In the genomic region with DNA sequence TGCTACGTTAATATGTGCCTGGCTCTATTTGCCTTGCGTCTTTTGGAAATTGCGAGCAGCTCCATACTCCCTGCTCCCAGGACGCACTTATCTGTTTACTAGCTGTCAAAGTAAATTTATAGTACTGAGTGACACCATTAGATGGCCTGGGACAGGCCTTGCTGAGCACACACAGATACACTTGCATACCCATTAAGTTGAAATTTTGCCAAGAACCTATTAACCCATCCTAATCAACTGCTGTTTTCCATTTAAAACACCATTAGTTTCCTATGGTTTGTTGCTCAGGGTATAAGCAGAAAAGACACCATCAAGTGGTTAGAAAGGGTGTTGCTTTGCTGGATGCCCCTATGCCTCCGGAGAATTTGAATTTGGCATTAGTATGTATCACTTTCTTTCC, we compare ENCODE assay signal across 1 cellular context.
TF ChIP-seq lines count a peak whose summit lies in the region.

No MANE protein-coding gene starts in this region.

TF ChIP-seq in GM23338, 12 proteins besides CTCF, POLR2A, EP300 and RAD21 (continued from another document):
- TF ChIP-seq, protein P1, sequence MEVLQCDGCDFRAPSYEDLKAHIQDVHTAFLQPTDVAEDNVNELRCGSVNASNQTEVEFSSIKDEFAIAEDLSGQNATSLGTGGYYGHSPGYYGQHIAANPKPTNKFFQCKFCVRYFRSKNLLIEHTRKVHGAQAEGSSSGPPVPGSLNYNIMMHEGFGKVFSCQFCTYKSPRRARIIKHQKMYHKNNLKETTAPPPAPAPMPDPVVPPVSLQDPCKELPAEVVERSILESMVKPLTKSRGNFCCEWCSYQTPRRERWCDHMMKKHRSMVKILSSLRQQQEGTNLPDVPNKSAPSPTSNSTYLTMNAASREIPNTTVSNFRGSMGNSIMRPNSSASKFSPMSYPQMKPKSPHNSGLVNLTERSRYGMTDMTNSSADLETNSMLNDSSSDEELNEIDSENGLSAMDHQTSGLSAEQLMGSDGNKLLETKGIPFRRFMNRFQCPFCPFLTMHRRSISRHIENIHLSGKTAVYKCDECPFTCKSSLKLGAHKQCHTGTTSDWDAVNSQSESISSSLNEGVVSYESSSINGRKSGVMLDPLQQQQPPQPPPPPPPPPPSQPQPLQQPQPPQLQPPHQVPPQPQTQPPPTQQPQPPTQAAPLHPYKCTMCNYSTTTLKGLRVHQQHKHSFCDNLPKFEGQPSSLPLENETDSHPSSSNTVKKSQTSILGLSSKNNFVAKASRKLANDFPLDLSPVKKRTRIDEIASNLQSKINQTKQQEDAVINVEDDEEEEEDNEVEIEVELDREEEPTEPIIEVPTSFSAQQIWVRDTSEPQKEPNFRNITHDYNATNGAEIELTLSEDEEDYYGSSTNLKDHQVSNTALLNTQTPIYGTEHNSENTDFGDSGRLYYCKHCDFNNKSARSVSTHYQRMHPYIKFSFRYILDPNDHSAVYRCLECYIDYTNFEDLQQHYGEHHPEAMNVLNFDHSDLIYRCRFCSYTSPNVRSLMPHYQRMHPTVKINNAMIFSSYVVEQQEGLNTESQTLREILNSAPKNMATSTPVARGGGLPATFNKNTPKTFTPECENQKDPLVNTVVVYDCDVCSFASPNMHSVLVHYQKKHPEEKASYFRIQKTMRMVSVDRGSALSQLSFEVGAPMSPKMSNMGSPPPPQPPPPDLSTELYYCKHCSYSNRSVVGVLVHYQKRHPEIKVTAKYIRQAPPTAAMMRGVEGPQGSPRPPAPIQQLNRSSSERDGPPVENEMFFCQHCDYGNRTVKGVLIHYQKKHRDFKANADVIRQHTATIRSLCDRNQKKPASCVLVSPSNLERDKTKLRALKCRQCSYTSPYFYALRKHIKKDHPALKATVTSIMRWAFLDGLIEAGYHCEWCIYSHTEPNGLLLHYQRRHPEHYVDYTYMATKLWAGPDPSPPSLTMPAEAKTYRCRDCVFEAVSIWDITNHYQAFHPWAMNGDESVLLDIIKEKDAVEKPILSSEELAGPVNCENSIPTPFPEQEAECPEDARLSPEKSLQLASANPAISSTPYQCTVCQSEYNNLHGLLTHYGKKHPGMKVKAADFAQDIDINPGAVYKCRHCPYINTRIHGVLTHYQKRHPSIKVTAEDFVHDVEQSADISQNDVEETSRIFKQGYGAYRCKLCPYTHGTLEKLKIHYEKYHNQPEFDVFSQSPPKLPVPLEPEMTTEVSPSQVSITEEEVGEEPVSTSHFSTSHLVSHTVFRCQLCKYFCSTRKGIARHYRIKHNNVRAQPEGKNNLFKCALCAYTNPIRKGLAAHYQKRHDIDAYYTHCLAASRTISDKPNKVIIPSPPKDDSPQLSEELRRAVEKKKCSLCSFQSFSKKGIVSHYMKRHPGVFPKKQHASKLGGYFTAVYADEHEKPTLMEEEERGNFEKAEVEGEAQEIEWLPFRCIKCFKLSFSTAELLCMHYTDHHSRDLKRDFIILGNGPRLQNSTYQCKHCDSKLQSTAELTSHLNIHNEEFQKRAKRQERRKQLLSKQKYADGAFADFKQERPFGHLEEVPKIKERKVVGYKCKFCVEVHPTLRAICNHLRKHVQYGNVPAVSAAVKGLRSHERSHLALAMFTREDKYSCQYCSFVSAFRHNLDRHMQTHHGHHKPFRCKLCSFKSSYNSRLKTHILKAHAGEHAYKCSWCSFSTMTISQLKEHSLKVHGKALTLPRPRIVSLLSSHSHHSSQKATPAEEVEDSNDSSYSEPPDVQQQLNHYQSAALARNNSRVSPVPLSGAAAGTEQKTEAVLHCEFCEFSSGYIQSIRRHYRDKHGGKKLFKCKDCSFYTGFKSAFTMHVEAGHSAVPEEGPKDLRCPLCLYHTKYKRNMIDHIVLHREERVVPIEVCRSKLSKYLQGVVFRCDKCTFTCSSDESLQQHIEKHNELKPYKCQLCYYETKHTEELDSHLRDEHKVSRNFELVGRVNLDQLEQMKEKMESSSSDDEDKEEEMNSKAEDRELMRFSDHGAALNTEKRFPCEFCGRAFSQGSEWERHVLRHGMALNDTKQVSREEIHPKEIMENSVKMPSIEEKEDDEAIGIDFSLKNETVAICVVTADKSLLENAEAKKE (CRISPR knock-in tag; IDR thresholded peaks at IDR 0.05): no peak
- TF ChIP-seq POLR2AphosphoS5 (IDR thresholded peaks at IDR 0.05; ENCODE audit: low read depth): no peak
- no peak for TF ChIP-seq CREB1 (CRISPR knock-in tag; IDR thresholded peaks at IDR 0.05; ENCODE audit: low read depth)
- no peak for TF ChIP-seq STAT1 (IDR thresholded peaks at IDR 0.05; ENCODE audit: unreplicated experiment)
- TF ChIP-seq EZH2 (IDR thresholded peaks at IDR 0.05; ENCODE audit: low read depth, unreplicated experiment): no peak
- no peak for TF ChIP-seq ZNF114 (CRISPR knock-in tag; IDR thresholded peaks at IDR 0.05)
- TF ChIP-seq, protein P2, sequence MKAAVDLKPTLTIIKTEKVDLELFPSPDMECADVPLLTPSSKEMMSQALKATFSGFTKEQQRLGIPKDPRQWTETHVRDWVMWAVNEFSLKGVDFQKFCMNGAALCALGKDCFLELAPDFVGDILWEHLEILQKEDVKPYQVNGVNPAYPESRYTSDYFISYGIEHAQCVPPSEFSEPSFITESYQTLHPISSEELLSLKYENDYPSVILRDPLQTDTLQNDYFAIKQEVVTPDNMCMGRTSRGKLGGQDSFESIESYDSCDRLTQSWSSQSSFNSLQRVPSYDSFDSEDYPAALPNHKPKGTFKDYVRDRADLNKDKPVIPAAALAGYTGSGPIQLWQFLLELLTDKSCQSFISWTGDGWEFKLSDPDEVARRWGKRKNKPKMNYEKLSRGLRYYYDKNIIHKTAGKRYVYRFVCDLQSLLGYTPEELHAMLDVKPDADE (IDR thresholded peaks at IDR 0.05): no peak
- TF ChIP-seq, protein P3, sequence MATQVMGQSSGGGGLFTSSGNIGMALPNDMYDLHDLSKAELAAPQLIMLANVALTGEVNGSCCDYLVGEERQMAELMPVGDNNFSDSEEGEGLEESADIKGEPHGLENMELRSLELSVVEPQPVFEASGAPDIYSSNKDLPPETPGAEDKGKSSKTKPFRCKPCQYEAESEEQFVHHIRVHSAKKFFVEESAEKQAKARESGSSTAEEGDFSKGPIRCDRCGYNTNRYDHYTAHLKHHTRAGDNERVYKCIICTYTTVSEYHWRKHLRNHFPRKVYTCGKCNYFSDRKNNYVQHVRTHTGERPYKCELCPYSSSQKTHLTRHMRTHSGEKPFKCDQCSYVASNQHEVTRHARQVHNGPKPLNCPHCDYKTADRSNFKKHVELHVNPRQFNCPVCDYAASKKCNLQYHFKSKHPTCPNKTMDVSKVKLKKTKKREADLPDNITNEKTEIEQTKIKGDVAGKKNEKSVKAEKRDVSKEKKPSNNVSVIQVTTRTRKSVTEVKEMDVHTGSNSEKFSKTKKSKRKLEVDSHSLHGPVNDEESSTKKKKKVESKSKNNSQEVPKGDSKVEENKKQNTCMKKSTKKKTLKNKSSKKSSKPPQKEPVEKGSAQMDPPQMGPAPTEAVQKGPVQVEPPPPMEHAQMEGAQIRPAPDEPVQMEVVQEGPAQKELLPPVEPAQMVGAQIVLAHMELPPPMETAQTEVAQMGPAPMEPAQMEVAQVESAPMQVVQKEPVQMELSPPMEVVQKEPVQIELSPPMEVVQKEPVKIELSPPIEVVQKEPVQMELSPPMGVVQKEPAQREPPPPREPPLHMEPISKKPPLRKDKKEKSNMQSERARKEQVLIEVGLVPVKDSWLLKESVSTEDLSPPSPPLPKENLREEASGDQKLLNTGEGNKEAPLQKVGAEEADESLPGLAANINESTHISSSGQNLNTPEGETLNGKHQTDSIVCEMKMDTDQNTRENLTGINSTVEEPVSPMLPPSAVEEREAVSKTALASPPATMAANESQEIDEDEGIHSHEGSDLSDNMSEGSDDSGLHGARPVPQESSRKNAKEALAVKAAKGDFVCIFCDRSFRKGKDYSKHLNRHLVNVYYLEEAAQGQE (IDR thresholded peaks at IDR 0.05; ENCODE audit: unreplicated experiment): no peak
TF ChIP-seq in GM23338: peak in this region for 0.
